Comparison of ENCODE assay signal across 11 cellular contexts in genomic region chr3:149701206-149701976, GRCh38. TPM values are rescaled to one million over a fixed set of nuclear protein-coding genes. Genes with fewer than 3 reads are reported as not detected.
A peak's percentile ranks its signal among the peaks of the same experiment; 100 is the strongest.
DNase-seq lines count a peak whose midpoint lies in the region; ATAC-seq and TF ChIP-seq lines count a peak whose summit lies in the region.
"Had no signal": no experiment of that assay in that cellular context is flagged by ENCODE, and none has a peak within 500 bp of the region (broad histone marks: within the 10 kb centered on the region; RNA-seq: fewer than 3 reads in every experiment).

No MANE protein-coding gene starts in this region.

- no peak overlapping the region for H3K27ac ChIP-seq in right atrium auricular region
- H3K27ac ChIP-seq: 22Rv1, ascending aorta had no signal

- no peaks in the 10 kb centered on the region for H3K36me3 Mint-ChIP-seq in activated T-helper 17 cell treated with anti-CD3 and anti-CD28 coated beads, Interleukin-2, amount 50 U/mL, for 72 hours (ENCODE audit: low read depth)

- H3K27me3 Mint-ChIP-seq in activated T-helper 17 cell treated with anti-CD3 and anti-CD28 coated beads, Interleukin-2, amount 50 U/mL, for 72 hours = no peaks in the 10 kb centered on the region

- TF ChIP-seq CTCF in right atrium auricular region (IDR thresholded peaks at IDR 0.05) = no peak

- peak; percentile 51 for ATAC-seq in HG02571 (IDR thresholded peaks at IDR 0.05; ENCODE audit: unreplicated experiment)
- peak; percentile 69 for ATAC-seq in activated T-helper 17 cell treated with anti-CD3 and anti-CD28 coated beads, Interleukin-2, amount 50 U/mL, for 72 hours (replicated peaks)
- no peak for ATAC-seq in GM19467 (IDR thresholded peaks at IDR 0.05; ENCODE audit: unreplicated experiment)

- H3K36me3 ChIP-seq in right atrium auricular region = no peaks in the 10 kb centered on the region
- H3K36me3 ChIP-seq: ascending aorta had no signal

- H3K4me3 ChIP-seq in right atrium auricular region = no peak overlapping the region
- H3K4me3 ChIP-seq: ascending aorta had no signal

- H3K9me3 ChIP-seq in right atrium auricular region = peaks cover 0 to 6% of the 10 kb centered on the region in 2 donors

- H3K4me1 ChIP-seq in right atrium auricular region = no peaks in the 10 kb centered on the region
- H3K4me1 ChIP-seq: ascending aorta had no signal

- H3K27me3 ChIP-seq in right atrium auricular region = no peaks in the 10 kb centered on the region
- H3K27me3 ChIP-seq: ascending aorta had no signal

- peak overlapping the region; percentile 66 for H3K4me3 Mint-ChIP-seq in activated T-helper 17 cell treated with anti-CD3 and anti-CD28 coated beads, Interleukin-2, amount 50 U/mL, for 72 hours

- peak; percentile 26 for DNase-seq in DMS 273 (lab: John Stamatoyannopoulos, UW; ENCODE audit: unreplicated experiment)
- no peak for DNase-seq in DMS 273 treated with DMSO at 0.1 percent for 48 hours (lab: John Stamatoyannopoulos, UW)
- peak; percentile 30 for DNase-seq in stimulated activated CD4-positive, alpha-beta T cell treated with anti-CD3 and anti-CD28 coated beads, Interleukin-4, amount 100 ng/mL, for 24 hours
- DNase-seq in right atrium auricular region (ENCODE audit: low spot score) = no peak
- DNase-seq in SIG-M5 (lab: John Stamatoyannopoulos, UW) = no peak
- DNase-seq: NCI-H1436 had no signal

- peaks cover 12% of the 10 kb centered on the region for H3K4me1 Mint-ChIP-seq in activated T-helper 17 cell treated with anti-CD3 and anti-CD28 coated beads, Interleukin-2, amount 50 U/mL, for 72 hours

- H3K9me3 Mint-ChIP-seq in activated T-helper 17 cell treated with anti-CD3 and anti-CD28 coated beads, Interleukin-2, amount 50 U/mL, for 72 hours = peaks cover 5% of the 10 kb centered on the region

- H3K27ac Mint-ChIP-seq in activated T-helper 17 cell treated with anti-CD3 and anti-CD28 coated beads, Interleukin-2, amount 50 U/mL, for 72 hours = peak overlapping the region; percentile 86

RNA-seq across cellular contexts. Expression of gene WWTR1, which starts 43.6 kb away (rescaled TPM):
- total RNA-seq in activated T-helper 17 cell treated with anti-CD3 and anti-CD28 coated beads, Interleukin-2, amount 50 U/mL, for 72 hours = 1 to 10 TPM; 1.8 to 2.8 TPM
- 10 to 100 TPM; 53.4 to 73.1 TPM for total RNA-seq in right atrium auricular region

RNA-seq across cellular contexts. Expression of gene COMMD2, which starts 50.9 kb away (rescaled TPM):
- total RNA-seq in activated T-helper 17 cell treated with anti-CD3 and anti-CD28 coated beads, Interleukin-2, amount 50 U/mL, for 72 hours = 10 to 100 TPM; 20.1 to 23.3 TPM
- 10 to 100 TPM; 10.3 to 10.6 TPM for total RNA-seq in right atrium auricular region

Comparison
In these comparisons a context has a peak if more than half of its experiments do, and no peak if none do; other contexts are left out.
1. DNase-seq: peak in DMS 273 (single experiment) and stimulated activated CD4-positive, alpha-beta T cell treated with anti-CD3 and anti-CD28 coated beads, Interleukin-4, amount 100 ng/mL, for 24 hours (single experiment); none in DMS 273 treated with DMSO at 0.1 percent for 48 hours (single experiment), right atrium auricular region (single experiment) and SIG-M5 (single experiment).
2. RNA of gene WWTR1, which starts 43.6 kb away (total RNA-seq): 53.4 to 73.1 TPM in right atrium auricular region; 1.8 to 2.8 TPM in activated T-helper 17 cell treated with anti-CD3 and anti-CD28 coated beads, Interleukin-2, amount 50 U/mL, for 72 hours; every median in the first group is over 10 times any median in the second.